Comparison of ENCODE assay signal across 14 cellular contexts in the genomic region with DNA sequence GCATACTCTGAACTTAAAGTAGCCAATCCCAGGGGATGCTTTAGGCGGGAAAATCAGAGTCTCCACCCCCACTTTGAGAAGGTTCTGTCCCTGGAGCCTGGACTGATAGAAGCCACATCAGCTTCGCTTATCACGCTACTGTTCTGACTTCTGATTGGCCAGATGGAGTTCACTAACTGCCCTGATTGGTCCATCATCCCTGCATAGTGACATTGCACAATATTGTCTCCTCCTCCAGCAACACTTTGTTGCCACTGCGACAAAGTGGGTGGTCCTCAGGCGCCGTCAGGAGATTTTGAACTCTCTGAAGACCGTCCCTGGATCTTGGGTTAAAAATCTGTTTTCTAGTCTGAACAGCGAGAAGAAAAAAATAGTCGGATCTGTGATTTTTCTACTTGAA. TPM values are rescaled to one million over a fixed set of nuclear protein-coding genes. Genes with fewer than 3 reads are reported as not detected.
"Had no signal": no experiment of that assay in that cellular context is flagged by ENCODE, and none has a peak within 500 bp of the region (broad histone marks: within the 10 kb centered on the region; RNA-seq: fewer than 3 reads in every experiment).

A gene with protein sequence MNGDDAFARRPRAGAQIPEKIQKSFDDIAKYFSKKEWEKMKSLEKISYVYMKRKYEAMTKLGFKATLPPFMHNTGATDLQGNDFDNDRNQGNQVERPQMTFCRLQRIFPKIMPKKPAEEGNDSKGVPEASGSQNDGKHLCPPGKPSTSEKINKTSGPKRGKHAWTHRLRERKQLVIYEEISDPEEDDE (minus strand): TSS at position 101 of the 400 bp plus-strand sequence. CDS start 1,428 bp downstream, outside the sequence.

RNA-seq across cellular contexts. Expression of the gene that starts here (rescaled TPM):
- total RNA-seq: activated CD4-positive, alpha-beta memory T cell treated with anti-CD3 and anti-CD28 coated beads, Interleukin-2, amount 10 ng/mL, durations not matched to agents 7 days and 5 days; activated CD4-positive, alpha-beta T cell treated with anti-CD3 and anti-CD28 coated beads for 36 hours; activated CD4-positive, alpha-beta T cell treated with anti-CD3 and anti-CD28 coated beads, Interleukin-2, amount 10 ng/mL, durations not matched to agents 7 days and 5 days; activated CD8-positive, alpha-beta memory T cell treated with anti-CD3 and anti-CD28 coated beads, Interleukin-2, amount 10 ng/mL, durations not matched to agents 7 days and 5 days; activated CD8-positive, alpha-beta T cell treated with anti-CD3 and anti-CD28 coated beads, Interleukin-2, amount 10 ng/mL, durations not matched to agents 7 days and 5 days; activated naive CD8-positive, alpha-beta T cell treated with anti-CD3 and anti-CD28 coated beads, Interleukin-2, amount 10 ng/mL, durations not matched to agents 7 days and 5 days; activated T-helper 2 cell treated with anti-CD3 and anti-CD28 coated beads, Interferon-gamma antibody, Interleukin-2, Interleukin-4, amounts not matched to agents 10 μg/mL and 5 μg/mL and 100 μg/mL, durations not matched to agents 14 hours and 24 hours and 36 hours; ascending aorta; bronchial epithelial cell; cardiac muscle cell; chondrocyte; colonic mucosa; WTC11 had no signal
- polyA plus RNA-seq: adipose tissue, cardiac muscle cell had no signal
